Comparison of ENCODE assay signal across 1 cellular context in the genomic region with DNA sequence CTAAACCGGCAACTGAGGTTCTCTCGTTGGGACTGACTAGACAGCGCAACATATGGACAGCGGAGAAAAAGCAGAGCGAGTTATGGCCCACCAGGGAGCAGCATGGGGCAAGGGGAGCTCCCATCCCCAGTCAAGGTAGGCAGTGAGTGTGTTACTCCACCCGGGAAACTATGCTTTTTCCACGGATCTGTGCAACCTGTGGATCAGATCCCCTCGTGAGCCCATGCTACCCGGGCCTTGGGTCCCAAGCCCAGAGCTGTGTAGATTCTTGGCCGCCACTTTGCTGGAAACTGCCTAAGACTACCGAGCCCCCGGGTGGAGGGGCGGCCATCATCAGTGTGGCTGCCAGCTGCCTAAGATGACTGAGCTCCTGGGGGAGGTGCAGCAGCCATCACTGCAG.
TF ChIP-seq lines count a peak whose summit lies in the region.

No MANE protein-coding gene starts in this region.

TF ChIP-seq in GM23338, 12 proteins besides CTCF, POLR2A, EP300 and RAD21 (continued from another document):
- TF ChIP-seq, protein P1, sequence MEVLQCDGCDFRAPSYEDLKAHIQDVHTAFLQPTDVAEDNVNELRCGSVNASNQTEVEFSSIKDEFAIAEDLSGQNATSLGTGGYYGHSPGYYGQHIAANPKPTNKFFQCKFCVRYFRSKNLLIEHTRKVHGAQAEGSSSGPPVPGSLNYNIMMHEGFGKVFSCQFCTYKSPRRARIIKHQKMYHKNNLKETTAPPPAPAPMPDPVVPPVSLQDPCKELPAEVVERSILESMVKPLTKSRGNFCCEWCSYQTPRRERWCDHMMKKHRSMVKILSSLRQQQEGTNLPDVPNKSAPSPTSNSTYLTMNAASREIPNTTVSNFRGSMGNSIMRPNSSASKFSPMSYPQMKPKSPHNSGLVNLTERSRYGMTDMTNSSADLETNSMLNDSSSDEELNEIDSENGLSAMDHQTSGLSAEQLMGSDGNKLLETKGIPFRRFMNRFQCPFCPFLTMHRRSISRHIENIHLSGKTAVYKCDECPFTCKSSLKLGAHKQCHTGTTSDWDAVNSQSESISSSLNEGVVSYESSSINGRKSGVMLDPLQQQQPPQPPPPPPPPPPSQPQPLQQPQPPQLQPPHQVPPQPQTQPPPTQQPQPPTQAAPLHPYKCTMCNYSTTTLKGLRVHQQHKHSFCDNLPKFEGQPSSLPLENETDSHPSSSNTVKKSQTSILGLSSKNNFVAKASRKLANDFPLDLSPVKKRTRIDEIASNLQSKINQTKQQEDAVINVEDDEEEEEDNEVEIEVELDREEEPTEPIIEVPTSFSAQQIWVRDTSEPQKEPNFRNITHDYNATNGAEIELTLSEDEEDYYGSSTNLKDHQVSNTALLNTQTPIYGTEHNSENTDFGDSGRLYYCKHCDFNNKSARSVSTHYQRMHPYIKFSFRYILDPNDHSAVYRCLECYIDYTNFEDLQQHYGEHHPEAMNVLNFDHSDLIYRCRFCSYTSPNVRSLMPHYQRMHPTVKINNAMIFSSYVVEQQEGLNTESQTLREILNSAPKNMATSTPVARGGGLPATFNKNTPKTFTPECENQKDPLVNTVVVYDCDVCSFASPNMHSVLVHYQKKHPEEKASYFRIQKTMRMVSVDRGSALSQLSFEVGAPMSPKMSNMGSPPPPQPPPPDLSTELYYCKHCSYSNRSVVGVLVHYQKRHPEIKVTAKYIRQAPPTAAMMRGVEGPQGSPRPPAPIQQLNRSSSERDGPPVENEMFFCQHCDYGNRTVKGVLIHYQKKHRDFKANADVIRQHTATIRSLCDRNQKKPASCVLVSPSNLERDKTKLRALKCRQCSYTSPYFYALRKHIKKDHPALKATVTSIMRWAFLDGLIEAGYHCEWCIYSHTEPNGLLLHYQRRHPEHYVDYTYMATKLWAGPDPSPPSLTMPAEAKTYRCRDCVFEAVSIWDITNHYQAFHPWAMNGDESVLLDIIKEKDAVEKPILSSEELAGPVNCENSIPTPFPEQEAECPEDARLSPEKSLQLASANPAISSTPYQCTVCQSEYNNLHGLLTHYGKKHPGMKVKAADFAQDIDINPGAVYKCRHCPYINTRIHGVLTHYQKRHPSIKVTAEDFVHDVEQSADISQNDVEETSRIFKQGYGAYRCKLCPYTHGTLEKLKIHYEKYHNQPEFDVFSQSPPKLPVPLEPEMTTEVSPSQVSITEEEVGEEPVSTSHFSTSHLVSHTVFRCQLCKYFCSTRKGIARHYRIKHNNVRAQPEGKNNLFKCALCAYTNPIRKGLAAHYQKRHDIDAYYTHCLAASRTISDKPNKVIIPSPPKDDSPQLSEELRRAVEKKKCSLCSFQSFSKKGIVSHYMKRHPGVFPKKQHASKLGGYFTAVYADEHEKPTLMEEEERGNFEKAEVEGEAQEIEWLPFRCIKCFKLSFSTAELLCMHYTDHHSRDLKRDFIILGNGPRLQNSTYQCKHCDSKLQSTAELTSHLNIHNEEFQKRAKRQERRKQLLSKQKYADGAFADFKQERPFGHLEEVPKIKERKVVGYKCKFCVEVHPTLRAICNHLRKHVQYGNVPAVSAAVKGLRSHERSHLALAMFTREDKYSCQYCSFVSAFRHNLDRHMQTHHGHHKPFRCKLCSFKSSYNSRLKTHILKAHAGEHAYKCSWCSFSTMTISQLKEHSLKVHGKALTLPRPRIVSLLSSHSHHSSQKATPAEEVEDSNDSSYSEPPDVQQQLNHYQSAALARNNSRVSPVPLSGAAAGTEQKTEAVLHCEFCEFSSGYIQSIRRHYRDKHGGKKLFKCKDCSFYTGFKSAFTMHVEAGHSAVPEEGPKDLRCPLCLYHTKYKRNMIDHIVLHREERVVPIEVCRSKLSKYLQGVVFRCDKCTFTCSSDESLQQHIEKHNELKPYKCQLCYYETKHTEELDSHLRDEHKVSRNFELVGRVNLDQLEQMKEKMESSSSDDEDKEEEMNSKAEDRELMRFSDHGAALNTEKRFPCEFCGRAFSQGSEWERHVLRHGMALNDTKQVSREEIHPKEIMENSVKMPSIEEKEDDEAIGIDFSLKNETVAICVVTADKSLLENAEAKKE (CRISPR knock-in tag; IDR thresholded peaks at IDR 0.05) = no peak
- TF ChIP-seq ZNF331 (CRISPR knock-in tag; IDR thresholded peaks at IDR 0.05; ENCODE audit: low read depth) (no peak), JUNB (IDR thresholded peaks at IDR 0.05; ENCODE audit: unreplicated experiment) (no peak), EZH2 (IDR thresholded peaks at IDR 0.05; ENCODE audit: low read depth, unreplicated experiment) (no peak), ETS1 (IDR thresholded peaks at IDR 0.05) (no peak), POLR2AphosphoS5 (IDR thresholded peaks at IDR 0.05; ENCODE audit: low read depth) (no peak), ZNF114 (CRISPR knock-in tag; IDR thresholded peaks at IDR 0.05) (no peak), STAT1 (IDR thresholded peaks at IDR 0.05; ENCODE audit: unreplicated experiment) (no peak), CREB1 (CRISPR knock-in tag; IDR thresholded peaks at IDR 0.05; ENCODE audit: low read depth) (no peak), NANOG (IDR thresholded peaks at IDR 0.05; ENCODE audit: borderline replicate concordance) (no peak)
- TF ChIP-seq, protein P2, sequence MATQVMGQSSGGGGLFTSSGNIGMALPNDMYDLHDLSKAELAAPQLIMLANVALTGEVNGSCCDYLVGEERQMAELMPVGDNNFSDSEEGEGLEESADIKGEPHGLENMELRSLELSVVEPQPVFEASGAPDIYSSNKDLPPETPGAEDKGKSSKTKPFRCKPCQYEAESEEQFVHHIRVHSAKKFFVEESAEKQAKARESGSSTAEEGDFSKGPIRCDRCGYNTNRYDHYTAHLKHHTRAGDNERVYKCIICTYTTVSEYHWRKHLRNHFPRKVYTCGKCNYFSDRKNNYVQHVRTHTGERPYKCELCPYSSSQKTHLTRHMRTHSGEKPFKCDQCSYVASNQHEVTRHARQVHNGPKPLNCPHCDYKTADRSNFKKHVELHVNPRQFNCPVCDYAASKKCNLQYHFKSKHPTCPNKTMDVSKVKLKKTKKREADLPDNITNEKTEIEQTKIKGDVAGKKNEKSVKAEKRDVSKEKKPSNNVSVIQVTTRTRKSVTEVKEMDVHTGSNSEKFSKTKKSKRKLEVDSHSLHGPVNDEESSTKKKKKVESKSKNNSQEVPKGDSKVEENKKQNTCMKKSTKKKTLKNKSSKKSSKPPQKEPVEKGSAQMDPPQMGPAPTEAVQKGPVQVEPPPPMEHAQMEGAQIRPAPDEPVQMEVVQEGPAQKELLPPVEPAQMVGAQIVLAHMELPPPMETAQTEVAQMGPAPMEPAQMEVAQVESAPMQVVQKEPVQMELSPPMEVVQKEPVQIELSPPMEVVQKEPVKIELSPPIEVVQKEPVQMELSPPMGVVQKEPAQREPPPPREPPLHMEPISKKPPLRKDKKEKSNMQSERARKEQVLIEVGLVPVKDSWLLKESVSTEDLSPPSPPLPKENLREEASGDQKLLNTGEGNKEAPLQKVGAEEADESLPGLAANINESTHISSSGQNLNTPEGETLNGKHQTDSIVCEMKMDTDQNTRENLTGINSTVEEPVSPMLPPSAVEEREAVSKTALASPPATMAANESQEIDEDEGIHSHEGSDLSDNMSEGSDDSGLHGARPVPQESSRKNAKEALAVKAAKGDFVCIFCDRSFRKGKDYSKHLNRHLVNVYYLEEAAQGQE (IDR thresholded peaks at IDR 0.05; ENCODE audit: unreplicated experiment) = no peak
TF ChIP-seq in GM23338: peak in this region for 0.
